Comparison of ENCODE assay signal across 17 cellular contexts in genomic region chr1:93362237-93362636, GRCh38. TPM values are rescaled to one million over a fixed set of nuclear protein-coding genes. Genes with fewer than 3 reads are reported as not detected.
DNase-seq lines count a peak whose midpoint lies in the region; ATAC-seq, FAIRE-seq and TF ChIP-seq lines count a peak whose summit lies in the region.
"Had no signal": no experiment of that assay in that cellular context is flagged by ENCODE, and none has a peak within 500 bp of the region (broad histone marks: within the 10 kb centered on the region; RNA-seq: fewer than 3 reads in every experiment).

No MANE protein-coding gene starts in this region.

- DNase-seq in Calu3 (no peak), RCC 7860 (ENCODE audit: low spot score) (no peak), pancreas (no peak)
- no peak for DNase-seq in activated CD4-positive, alpha-beta T cell treated with anti-CD3 and anti-CD28 coated beads, Interleukin-2, amount 50 U/mL, for 1 hour
- DNase-seq in stimulated activated CD8-positive, alpha-beta memory T cell treated with anti-CD3 and anti-CD28 coated beads, Interleukin-4, amount 100 ng/mL, for 48 hours: no peak
- DNase-seq: BE2C; CD4-positive, alpha-beta memory T cell; DMS153; HCEC 1CT; HFFc6; KG1 had no signal

- H3K27me3 ChIP-seq in pancreas: no peaks in the 10 kb centered on the region
- H3K27me3 ChIP-seq: BE2C had no signal

- H3K4me3 ChIP-seq in pancreas: no peak overlapping the region

- FAIRE-seq in RCC 7860 (lab: Jason Lieb, UNC) (peak; percentile 51), colon (lab: Jason Lieb, UNC) (peak; percentile 88), pancreas (lab: Jason Lieb, UNC) (no peak)
- FAIRE-seq: D721Med, GM12891 had no signal

- ATAC-seq in pancreas (peak; percentile 43 to 81 (median 66)), esophagus mucosa (no peak)

- H3K36me3 Mint-ChIP-seq in Calu3 (ENCODE audit: insufficient read depth, unreplicated experiment): peaks cover 21% of the 10 kb centered on the region

- H3K9me3 Mint-ChIP-seq in Calu3 (ENCODE audit: low read depth, unreplicated experiment): no peaks in the 10 kb centered on the region
- H3K9me3 Mint-ChIP-seq: CD4-positive, alpha-beta memory T cell; HFFc6; IgD-negative memory B cell had no signal

- BruUV-seq in Calu3 (replicated peaks; lab: Mats Ljungman, UMichigan): no TSS peak

- 8 to 13% methylated on average over 3 of the region's 3 CpGs for WGBS in pancreas, 2 donors

- intact Hi-C loops in Calu3 (cut with micrococcal nuclease; ENCODE audit: unreplicated experiment) (no loop called here), pancreas (cut with DNase I) (no loop called here)

- H3K4me3 Mint-ChIP-seq in Calu3 (ENCODE audit: low read depth, unreplicated experiment): no peak overlapping the region
- H3K4me3 Mint-ChIP-seq: CD4-positive, alpha-beta memory T cell; HFFc6; IgD-negative memory B cell had no signal

- H3K27ac Mint-ChIP-seq in Calu3 (ENCODE audit: unreplicated experiment): peak overlapping the region; percentile 12
- H3K27ac Mint-ChIP-seq: CD4-positive, alpha-beta memory T cell; HFFc6; IgD-negative memory B cell had no signal

- CTCF ChIA-PET in Calu3 (lab: Charles Lee): no interaction called here

- peaks cover 24% of the 10 kb centered on the region for H3K4me1 Mint-ChIP-seq in Calu3 (ENCODE audit: low read depth, unreplicated experiment)

- peaks cover 4 to 17% (median 14%) of the 10 kb centered on the region in 3 donors for H3K4me1 ChIP-seq in pancreas
- H3K4me1 ChIP-seq: BE2C had no signal

- no peak for TF ChIP-seq CTCF in Calu3 (IDR thresholded peaks at IDR 0.05; ENCODE audit: unreplicated experiment)
- TF ChIP-seq CTCF in pancreas (IDR thresholded peaks at IDR 0.05): no peak

- H3K27ac ChIP-seq in pancreas: peak overlapping the region in 1 of 4 donors; percentile 21
- H3K27ac ChIP-seq: C4-2B had no signal

- H3K36me3 ChIP-seq in pancreas: no peaks in the 10 kb centered on the region

- H3K27me3 Mint-ChIP-seq in Calu3 (ENCODE audit: unreplicated experiment): no peaks in the 10 kb centered on the region
- H3K27me3 Mint-ChIP-seq: CD4-positive, alpha-beta memory T cell; IgD-negative memory B cell had no signal

- H3K9me3 ChIP-seq in pancreas: no peaks in the 10 kb centered on the region
- H3K9me3 ChIP-seq: BE2C had no signal

RNA-seq across cellular contexts. Expression of gene DR1, which starts 16.5 kb away (rescaled TPM):
- 51.1 and 51.5 TPM in 2 replicates for total RNA-seq in Calu3 (2022)
- total RNA-seq in pancreas: 10 to 100 TPM; 10.1 to 26.0 (median 16.5) TPM
- 1 to 10 TPM; 3.3 to 7.2 TPM for polyA plus RNA-seq in pancreas
- total RNA-seq in esophagus mucosa: 42.9 TPM
